8 cellular contexts compared by ENCODE assay signal in the genomic region with DNA sequence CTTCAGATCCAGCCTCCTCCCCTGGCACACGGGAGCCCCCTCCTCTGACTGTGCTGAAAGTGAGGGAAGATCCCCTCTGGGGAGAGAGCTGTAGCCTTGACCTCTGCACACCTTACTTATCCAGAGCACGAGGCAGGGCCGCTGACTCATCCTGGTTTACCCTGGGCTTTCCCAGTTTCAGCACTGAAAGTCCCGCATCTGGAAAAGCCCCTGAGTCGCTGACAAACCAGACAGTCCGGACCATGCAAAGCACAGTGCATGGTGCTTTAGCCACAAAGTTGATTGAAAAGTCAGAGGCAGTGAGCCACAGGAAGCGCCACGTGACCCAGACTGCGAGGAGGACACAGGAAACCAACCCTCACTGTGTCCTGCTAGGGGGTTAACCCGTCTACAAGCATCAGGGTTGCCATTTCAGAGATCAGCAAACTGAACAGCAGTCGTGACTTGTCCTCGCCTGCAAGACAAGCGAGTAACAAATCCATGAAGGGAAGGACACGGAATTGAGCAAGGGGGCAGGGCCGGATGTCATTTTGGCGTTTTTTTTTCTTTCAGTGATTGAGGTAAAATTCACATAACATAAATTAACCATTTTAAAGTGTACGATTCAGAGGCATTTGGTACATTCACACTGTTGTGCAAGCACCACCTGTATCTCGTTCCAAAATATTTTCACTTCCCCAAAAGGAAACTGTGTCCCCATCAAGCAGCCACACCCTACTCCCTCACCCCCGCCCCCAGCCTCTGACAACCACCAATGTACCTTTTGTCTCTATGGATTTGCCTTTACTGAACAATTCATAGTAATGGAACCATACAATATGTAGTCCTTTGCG. TPM values are rescaled to one million over a fixed set of nuclear protein-coding genes. Genes with fewer than 3 reads are reported as not detected.
DNase-seq lines count a peak whose midpoint lies in the region; ATAC-seq and TF ChIP-seq lines count a peak whose summit lies in the region.

No MANE protein-coding gene starts in this region.

- WGBS in heart left ventricle, 4 donors: 34 to 43% (median 37%) methylated on average over 19 to 20 of the region's 20 CpGs
- WGBS in smooth muscle cell (ENCODE audit: low lambda C conversion rate): 34% methylated on average over 20 of the region's 20 CpGs

- H3K27ac ChIP-seq in heart left ventricle (peak overlapping the region in 11 of 12 donors; percentile 38 to 97 (median 56)), smooth muscle cell (ENCODE audit: low read depth) (peak overlapping the region; percentile 83), WERI-Rb-1 (no peak overlapping the region)

- H3K4me2 ChIP-seq in smooth muscle cell: peak overlapping the region; percentile 40

- H3K9me3 ChIP-seq in heart left ventricle (no peaks in the 10 kb centered on the region), smooth muscle cell (replicated peaks; ENCODE audit: low read depth) (no peaks in the 10 kb centered on the region), WERI-Rb-1 (ENCODE audit: severe bottlenecking) (no peaks in the 10 kb centered on the region)

- H3K4me3 ChIP-seq in heart left ventricle (peak overlapping the region in 10 of 12 donors; percentile 1 to 47 (median 38)), smooth muscle cell (no peak overlapping the region), WERI-Rb-1 (ENCODE audit: low read depth, low read length) (no peak overlapping the region)

- no peak for TF ChIP-seq CTCF in heart left ventricle (IDR thresholded peaks at IDR 0.05)
- TF ChIP-seq CTCF in smooth muscle cell (IDR thresholded peaks at IDR 0.05; ENCODE audit: borderline replicate concordance, insufficient read depth, poor library complexity, severe bottlenecking): no peak
- TF ChIP-seq CTCF in WERI-Rb-1 (IDR thresholded peaks at IDR 0.05; ENCODE audit: low read depth, low read length): no peak

- TF ChIP-seq POLR2A in GM18526 (IDR thresholded peaks at IDR 0.05; ENCODE audit: extremely low read depth, insufficient read length) (peak; percentile 60), heart left ventricle (IDR thresholded peaks at IDR 0.05) (peak in 1 of 2 donors; percentile 27)

- ATAC-seq in HG03039 (IDR thresholded peaks at IDR 0.05; ENCODE audit: unreplicated experiment): peak; percentile 69
- peak; percentile 9 to 55 (median 46) for ATAC-seq in heart left ventricle

- H3K36me3 ChIP-seq in heart left ventricle: no peaks in the 10 kb centered on the region
- no peaks in the 10 kb centered on the region for H3K36me3 ChIP-seq in smooth muscle cell (ENCODE audit: low read depth)
- H3K36me3 ChIP-seq in WERI-Rb-1: no peaks in the 10 kb centered on the region

- DNase-seq in RKO (ENCODE audit: low spot score): peak; percentile 77
- DNase-seq in activated effector memory CD4-positive, alpha-beta T cell treated with Interleukin-2 at 50 U/mL for 16 hours: peak; percentile 62
- DNase-seq in heart left ventricle: peak; percentile 65 to 80 (median 70)
- peak; percentile 38 for DNase-seq in smooth muscle cell (lab: John Stamatoyannopoulos, UW; ENCODE audit: unreplicated experiment)
- DNase-seq in SHP77 treated with DMSO at 0.1 percent for 48 hours (lab: John Stamatoyannopoulos, UW): no peak
- DNase-seq in WERI-Rb-1: no peak

- intact Hi-C loops in heart left ventricle (cut with DNase I): no loop called here

- H3K4me1 ChIP-seq in heart left ventricle (peaks cover 3 to 66% (median 26%) of the 10 kb centered on the region in 12 donors), smooth muscle cell (ENCODE audit: low read depth) (peaks cover 9% of the 10 kb centered on the region)

- peaks cover 21% of the 10 kb centered on the region for H3F3A ChIP-seq in smooth muscle cell (ENCODE audit: low read depth)

- no peaks in the 10 kb centered on the region for H4K20me1 ChIP-seq in smooth muscle cell (ENCODE audit: low read depth)

- H2AFZ ChIP-seq in smooth muscle cell (ENCODE audit: low read depth): no peak overlapping the region

- no peaks in the 10 kb centered on the region for H3K27me3 ChIP-seq in heart left ventricle
- H3K27me3 ChIP-seq in smooth muscle cell (ENCODE audit: low read depth): no peaks in the 10 kb centered on the region
- H3K27me3 ChIP-seq in WERI-Rb-1 (ENCODE audit: insufficient read depth, low read depth, severe bottlenecking): no peaks in the 10 kb centered on the region

- H3K79me2 ChIP-seq in smooth muscle cell (ENCODE audit: low read depth): no peaks in the 10 kb centered on the region

- peak overlapping the region; percentile 31 for H3K9ac ChIP-seq in smooth muscle cell (ENCODE audit: low read depth)

RNA-seq across cellular contexts. Expression of a gene that starts 19.9 kb away (rescaled TPM):
- total RNA-seq in heart left ventricle: 10 to 100 TPM; 25.1 to 83.3 (median 35.7) TPM
- 10 to 100 TPM; 25.1 to 27.3 TPM for polyA plus RNA-seq in heart left ventricle
- total RNA-seq in smooth muscle cell: 117 and 134 TPM in 2 replicates
- 127 and 132 TPM in 2 replicates for polyA plus RNA-seq in smooth muscle cell

RNA-seq across cellular contexts. Expression of a gene that starts 58.5 kb away (rescaled TPM):
- 10 to 100 TPM; 15.6 to 38.9 (median 22.5) TPM for total RNA-seq in heart left ventricle
- polyA plus RNA-seq in heart left ventricle: 10 to 100 TPM in 1 of 2 donors, 1 to 10 TPM in 1; 6.5 to 35.9 TPM
- total RNA-seq in smooth muscle cell: 56.6 and 93.0 TPM in 2 replicates
- polyA plus RNA-seq in smooth muscle cell: 36.7 and 37.1 TPM in 2 replicates

Comparison
In these comparisons a context has a peak if more than half of its experiments do, and no peak if none do; other contexts are left out.
1. DNase-seq: peak in RKO (single experiment), activated effector memory CD4-positive, alpha-beta T cell treated with Interleukin-2 at 50 U/mL for 16 hours (single experiment), heart left ventricle (5 of 5) and smooth muscle cell (single experiment); none in SHP77 treated with DMSO at 0.1 percent for 48 hours (single experiment) and WERI-Rb-1 (single experiment).
2. H3K4me3 ChIP-seq: peak in heart left ventricle (10 of 12); none in smooth muscle cell (single experiment) and WERI-Rb-1 (single experiment).